In the genomic region with DNA sequence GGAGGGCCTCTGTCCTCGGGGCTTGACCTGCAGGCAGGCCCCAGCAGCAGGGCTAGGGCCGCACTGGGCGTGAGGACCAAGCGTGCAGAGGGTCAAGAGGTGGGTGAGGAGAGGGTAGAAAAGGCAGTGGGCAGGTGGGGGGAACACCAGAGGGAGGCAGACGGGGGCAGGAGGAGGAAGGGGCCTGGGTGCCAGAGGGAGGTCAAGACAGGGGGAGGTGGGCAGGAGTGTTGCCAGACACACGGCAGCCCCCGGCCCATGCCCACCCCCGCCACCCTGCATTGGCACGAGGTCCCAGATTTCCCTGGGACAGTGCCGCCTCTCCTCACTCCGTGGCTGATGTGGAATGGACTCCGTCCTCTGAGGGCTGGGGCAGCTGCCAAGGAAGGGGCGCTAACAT, we compare ENCODE assay signal across 2 cellular contexts.
TF ChIP-seq lines count a peak whose summit lies in the region.

No MANE protein-coding gene starts in this region.

TF ChIP-seq in SK-N-SH, 30 proteins besides CTCF, POLR2A, EP300 and RAD21:
- TF ChIP-seq RFX5 (IDR thresholded peaks at IDR 0.05; ENCODE audit: low read length) (no peak), GATA2 (CRISPR knock-in tag; IDR thresholded peaks at IDR 0.05) (no peak), NRF1 (IDR thresholded peaks at IDR 0.05; ENCODE audit: low read depth, low read length) (no peak), JUND (IDR thresholded peaks at IDR 0.05) (no peak), MXI1 (IDR thresholded peaks at IDR 0.05; ENCODE audit: low read depth, low read length) (no peak)
- TF ChIP-seq, protein P1, sequence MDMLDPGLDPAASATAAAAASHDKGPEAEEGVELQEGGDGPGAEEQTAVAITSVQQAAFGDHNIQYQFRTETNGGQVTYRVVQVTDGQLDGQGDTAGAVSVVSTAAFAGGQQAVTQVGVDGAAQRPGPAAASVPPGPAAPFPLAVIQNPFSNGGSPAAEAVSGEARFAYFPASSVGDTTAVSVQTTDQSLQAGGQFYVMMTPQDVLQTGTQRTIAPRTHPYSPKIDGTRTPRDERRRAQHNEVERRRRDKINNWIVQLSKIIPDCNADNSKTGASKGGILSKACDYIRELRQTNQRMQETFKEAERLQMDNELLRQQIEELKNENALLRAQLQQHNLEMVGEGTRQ (IDR thresholded peaks at IDR 0.05; ENCODE audit: borderline replicate concordance, low read depth, low read length): no peak
- TF ChIP-seq, protein P2, sequence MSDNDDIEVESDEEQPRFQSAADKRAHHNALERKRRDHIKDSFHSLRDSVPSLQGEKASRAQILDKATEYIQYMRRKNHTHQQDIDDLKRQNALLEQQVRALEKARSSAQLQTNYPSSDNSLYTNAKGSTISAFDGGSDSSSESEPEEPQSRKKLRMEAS (IDR thresholded peaks at IDR 0.05; ENCODE audit: low read depth): no peak
- TF ChIP-seq, protein P3, sequence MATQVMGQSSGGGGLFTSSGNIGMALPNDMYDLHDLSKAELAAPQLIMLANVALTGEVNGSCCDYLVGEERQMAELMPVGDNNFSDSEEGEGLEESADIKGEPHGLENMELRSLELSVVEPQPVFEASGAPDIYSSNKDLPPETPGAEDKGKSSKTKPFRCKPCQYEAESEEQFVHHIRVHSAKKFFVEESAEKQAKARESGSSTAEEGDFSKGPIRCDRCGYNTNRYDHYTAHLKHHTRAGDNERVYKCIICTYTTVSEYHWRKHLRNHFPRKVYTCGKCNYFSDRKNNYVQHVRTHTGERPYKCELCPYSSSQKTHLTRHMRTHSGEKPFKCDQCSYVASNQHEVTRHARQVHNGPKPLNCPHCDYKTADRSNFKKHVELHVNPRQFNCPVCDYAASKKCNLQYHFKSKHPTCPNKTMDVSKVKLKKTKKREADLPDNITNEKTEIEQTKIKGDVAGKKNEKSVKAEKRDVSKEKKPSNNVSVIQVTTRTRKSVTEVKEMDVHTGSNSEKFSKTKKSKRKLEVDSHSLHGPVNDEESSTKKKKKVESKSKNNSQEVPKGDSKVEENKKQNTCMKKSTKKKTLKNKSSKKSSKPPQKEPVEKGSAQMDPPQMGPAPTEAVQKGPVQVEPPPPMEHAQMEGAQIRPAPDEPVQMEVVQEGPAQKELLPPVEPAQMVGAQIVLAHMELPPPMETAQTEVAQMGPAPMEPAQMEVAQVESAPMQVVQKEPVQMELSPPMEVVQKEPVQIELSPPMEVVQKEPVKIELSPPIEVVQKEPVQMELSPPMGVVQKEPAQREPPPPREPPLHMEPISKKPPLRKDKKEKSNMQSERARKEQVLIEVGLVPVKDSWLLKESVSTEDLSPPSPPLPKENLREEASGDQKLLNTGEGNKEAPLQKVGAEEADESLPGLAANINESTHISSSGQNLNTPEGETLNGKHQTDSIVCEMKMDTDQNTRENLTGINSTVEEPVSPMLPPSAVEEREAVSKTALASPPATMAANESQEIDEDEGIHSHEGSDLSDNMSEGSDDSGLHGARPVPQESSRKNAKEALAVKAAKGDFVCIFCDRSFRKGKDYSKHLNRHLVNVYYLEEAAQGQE (IDR thresholded peaks at IDR 0.05; ENCODE audit: low read depth, low read length): no peak

TF ChIP-seq in SK-N-SH treated with all-trans-retinoic acid at 6 μM for 48 hours, 23 proteins besides CTCF, POLR2A, EP300 and RAD21:
- no peak for TF ChIP-seq SNAI2 (CRISPR knock-in tag; IDR thresholded peaks at IDR 0.05)
- TF ChIP-seq ESRRG (CRISPR knock-in tag; IDR thresholded peaks at IDR 0.05): no peak
- TF ChIP-seq OSR1 (CRISPR knock-in tag; IDR thresholded peaks at IDR 0.05): no peak
- TF ChIP-seq CSDC2 (CRISPR knock-in tag; IDR thresholded peaks at IDR 0.05): no peak
- TF ChIP-seq ZNF70 (CRISPR knock-in tag; IDR thresholded peaks at IDR 0.05): no peak
TF ChIP-seq in SK-N-SH treated with all-trans-retinoic acid at 6 μM for 48 hours: peak in this region for 0.
